Comparison of ENCODE assay signal across 1 cellular context in the genomic region with DNA sequence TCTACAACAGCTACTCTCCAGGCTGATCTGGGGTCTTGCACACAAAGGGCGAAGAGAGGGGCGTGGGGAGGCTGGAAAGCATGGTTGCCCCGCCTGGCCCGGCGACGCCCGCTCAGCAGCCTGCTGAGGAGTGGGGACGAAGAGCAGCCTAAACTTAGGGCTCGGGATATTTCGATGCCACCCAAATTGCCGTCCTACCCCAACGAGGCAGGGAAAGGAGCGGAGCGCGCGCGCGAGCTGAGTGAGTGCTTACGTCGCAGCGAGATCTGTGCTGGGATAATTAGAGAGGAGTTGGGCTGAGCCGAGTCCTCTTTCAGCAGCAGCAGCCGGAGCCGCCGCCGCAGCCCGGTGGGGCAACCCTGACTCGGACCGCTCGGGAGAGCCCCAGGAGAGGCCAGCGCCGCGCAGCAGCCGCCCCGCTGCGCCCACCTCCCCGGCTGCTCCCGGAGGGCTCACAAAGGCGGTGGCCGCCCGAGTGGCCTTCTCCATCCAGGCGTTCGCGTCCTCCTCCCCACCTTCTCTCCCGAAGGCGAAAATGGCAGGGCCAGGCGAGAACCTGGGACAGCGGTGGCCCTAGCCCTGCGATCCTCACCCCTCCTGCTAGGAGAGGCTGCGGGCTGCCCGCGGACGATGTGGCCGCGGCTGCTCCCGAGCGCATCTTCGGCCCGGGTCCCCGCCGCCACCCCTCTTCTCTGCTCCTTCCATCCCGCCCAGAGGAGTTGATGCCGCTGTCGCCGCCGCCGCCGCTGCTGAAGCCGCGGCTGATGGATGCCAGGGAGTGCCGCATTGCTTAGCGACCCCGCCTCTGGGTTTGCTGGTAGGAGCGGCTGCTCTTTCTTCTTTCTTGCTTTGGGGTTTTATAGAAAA.
TF ChIP-seq lines count a peak whose summit lies in the region.

A gene with protein sequence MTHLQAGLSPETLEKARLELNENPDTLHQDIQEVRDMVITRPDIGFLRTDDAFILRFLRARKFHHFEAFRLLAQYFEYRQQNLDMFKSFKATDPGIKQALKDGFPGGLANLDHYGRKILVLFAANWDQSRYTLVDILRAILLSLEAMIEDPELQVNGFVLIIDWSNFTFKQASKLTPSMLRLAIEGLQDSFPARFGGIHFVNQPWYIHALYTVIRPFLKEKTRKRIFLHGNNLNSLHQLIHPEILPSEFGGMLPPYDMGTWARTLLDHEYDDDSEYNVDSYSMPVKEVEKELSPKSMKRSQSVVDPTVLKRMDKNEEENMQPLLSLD (plus strand): TSS at position 306 of the 867 bp plus-strand sequence. CDS start 1,543 bp downstream, outside the sequence.

TF ChIP-seq in IMR-90, 13 proteins besides CTCF, POLR2A, EP300 and RAD21 (continued from another document):
- TF ChIP-seq MAFK (IDR thresholded peaks at IDR 0.05; ENCODE audit: low read depth, low read length) (no peak), SMC3 (IDR thresholded peaks at IDR 0.05; ENCODE audit: low read depth, low read length) (no peak), RFX5 (IDR thresholded peaks at IDR 0.05; ENCODE audit: low read depth, low read length) (no peak), ELK1 (IDR thresholded peaks at IDR 0.05; ENCODE audit: borderline replicate concordance, low read depth, low read length) (no peak), RCOR1 (IDR thresholded peaks at IDR 0.05; ENCODE audit: insufficient replicate concordance, low read length) (no peak), BHLHE40 (IDR thresholded peaks at IDR 0.05; ENCODE audit: low read depth, low read length) (no peak), MXI1 (IDR thresholded peaks at IDR 0.05; ENCODE audit: borderline replicate concordance, low read depth, low read length) (no peak), FOS (IDR thresholded peaks at IDR 0.05; ENCODE audit: low read depth, low read length) (no peak), CEBPB (IDR thresholded peaks at IDR 0.05; ENCODE audit: low read depth, low read length) (no peak)
